ENCODE assay signal across 1 cellular context in the genomic region with DNA sequence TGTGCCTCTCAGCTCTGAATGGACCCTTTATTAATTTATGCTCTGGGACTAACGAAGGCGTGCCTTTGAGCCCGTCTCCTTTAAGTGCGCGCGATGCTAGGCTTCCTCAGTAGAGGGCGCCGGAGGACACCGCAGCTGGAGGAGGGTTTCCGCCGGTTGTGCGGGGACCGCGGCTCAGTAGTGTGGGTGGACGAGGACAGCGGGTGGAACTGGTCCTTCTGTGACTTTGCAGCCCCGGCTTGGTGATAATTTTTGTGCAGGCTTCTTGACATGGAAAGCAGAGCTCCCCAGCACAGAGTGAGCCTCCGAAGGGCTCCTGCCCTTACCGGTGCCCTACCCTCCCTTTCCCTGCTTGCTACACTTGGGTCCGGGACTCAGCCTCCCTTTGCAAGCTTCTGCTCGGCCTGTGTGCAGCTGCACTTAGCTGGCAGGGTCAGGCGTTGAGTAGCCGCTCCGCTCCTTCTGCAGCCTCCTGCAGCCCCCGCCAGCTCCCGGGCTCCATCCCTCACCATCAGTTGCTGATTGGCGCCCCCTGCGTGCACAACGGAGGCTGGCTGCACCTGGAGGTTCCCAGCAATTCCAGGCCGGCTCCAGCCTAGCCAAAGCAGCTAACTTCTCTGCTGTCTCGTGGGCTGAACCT.
TF ChIP-seq lines count a peak whose summit lies in the region.

No MANE protein-coding gene starts in this region.

TF ChIP-seq in HepG2, 621 proteins besides CTCF, POLR2A, EP300 and RAD21 (continued from another document):
- TF ChIP-seq ZNF317 (CRISPR knock-in tag; IDR thresholded peaks at IDR 0.05): no peak; the same call in 1 of the 2 replicates
- TF ChIP-seq SMC3 (IDR thresholded peaks at IDR 0.05; ENCODE audit: low read length): peak; percentile 11; the same call in 1 of the 2 replicates
- TF ChIP-seq, protein P1, sequence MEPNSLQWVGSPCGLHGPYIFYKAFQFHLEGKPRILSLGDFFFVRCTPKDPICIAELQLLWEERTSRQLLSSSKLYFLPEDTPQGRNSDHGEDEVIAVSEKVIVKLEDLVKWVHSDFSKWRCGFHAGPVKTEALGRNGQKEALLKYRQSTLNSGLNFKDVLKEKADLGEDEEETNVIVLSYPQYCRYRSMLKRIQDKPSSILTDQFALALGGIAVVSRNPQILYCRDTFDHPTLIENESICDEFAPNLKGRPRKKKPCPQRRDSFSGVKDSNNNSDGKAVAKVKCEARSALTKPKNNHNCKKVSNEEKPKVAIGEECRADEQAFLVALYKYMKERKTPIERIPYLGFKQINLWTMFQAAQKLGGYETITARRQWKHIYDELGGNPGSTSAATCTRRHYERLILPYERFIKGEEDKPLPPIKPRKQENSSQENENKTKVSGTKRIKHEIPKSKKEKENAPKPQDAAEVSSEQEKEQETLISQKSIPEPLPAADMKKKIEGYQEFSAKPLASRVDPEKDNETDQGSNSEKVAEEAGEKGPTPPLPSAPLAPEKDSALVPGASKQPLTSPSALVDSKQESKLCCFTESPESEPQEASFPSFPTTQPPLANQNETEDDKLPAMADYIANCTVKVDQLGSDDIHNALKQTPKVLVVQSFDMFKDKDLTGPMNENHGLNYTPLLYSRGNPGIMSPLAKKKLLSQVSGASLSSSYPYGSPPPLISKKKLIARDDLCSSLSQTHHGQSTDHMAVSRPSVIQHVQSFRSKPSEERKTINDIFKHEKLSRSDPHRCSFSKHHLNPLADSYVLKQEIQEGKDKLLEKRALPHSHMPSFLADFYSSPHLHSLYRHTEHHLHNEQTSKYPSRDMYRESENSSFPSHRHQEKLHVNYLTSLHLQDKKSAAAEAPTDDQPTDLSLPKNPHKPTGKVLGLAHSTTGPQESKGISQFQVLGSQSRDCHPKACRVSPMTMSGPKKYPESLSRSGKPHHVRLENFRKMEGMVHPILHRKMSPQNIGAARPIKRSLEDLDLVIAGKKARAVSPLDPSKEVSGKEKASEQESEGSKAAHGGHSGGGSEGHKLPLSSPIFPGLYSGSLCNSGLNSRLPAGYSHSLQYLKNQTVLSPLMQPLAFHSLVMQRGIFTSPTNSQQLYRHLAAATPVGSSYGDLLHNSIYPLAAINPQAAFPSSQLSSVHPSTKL (CRISPR knock-in tag; IDR thresholded peaks at IDR 0.05): no peak
- TF ChIP-seq HMGA1 (CRISPR knock-in tag; conservative IDR thresholded peaks at IDR 0.05): no peak
- TF ChIP-seq, protein P2, sequence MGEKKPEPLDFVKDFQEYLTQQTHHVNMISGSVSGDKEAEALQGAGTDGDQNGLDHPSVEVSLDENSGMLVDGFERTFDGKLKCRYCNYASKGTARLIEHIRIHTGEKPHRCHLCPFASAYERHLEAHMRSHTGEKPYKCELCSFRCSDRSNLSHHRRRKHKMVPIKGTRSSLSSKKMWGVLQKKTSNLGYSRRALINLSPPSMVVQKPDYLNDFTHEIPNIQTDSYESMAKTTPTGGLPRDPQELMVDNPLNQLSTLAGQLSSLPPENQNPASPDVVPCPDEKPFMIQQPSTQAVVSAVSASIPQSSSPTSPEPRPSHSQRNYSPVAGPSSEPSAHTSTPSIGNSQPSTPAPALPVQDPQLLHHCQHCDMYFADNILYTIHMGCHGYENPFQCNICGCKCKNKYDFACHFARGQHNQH (CRISPR knock-in tag; IDR thresholded peaks at IDR 0.05): no peak
- no peak for TF ChIP-seq ZSCAN21 (CRISPR knock-in tag; IDR thresholded peaks at IDR 0.05; ENCODE audit: borderline replicate concordance)
- 0 out of 2 replicates have a peak, but pooled peaks have one; percentile 25 for TF ChIP-seq ZNF225 (CRISPR knock-in tag; IDR thresholded peaks at IDR 0.05)
- peak; percentile 20; the same call in 1 of the 2 replicates for TF ChIP-seq NFKB2 (CRISPR knock-in tag; IDR thresholded peaks at IDR 0.05; ENCODE audit: borderline replicate concordance)
- TF ChIP-seq SRY (CRISPR knock-in tag; IDR thresholded peaks at IDR 0.05): 0 out of 2 replicates have a peak, but pooled peaks have one; percentile 59
- TF ChIP-seq, protein P3, sequence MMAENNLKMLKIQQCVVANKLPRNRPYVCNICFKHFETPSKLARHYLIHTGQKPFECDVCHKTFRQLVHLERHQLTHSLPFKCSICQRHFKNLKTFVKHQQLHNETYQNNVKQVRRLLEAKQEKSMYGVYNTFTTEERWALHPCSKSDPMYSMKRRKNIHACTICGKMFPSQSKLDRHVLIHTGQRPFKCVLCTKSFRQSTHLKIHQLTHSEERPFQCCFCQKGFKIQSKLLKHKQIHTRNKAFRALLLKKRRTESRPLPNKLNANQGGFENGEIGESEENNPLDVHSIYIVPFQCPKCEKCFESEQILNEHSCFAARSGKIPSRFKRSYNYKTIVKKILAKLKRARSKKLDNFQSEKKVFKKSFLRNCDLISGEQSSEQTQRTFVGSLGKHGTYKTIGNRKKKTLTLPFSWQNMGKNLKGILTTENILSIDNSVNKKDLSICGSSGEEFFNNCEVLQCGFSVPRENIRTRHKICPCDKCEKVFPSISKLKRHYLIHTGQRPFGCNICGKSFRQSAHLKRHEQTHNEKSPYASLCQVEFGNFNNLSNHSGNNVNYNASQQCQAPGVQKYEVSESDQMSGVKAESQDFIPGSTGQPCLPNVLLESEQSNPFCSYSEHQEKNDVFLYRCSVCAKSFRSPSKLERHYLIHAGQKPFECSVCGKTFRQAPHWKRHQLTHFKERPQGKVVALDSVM (CRISPR knock-in tag; IDR thresholded peaks at IDR 0.05): 0 out of 2 replicates have a peak, but pooled peaks have one; percentile 33
- peak; percentile 59; the same call in 1 of the 2 replicates for TF ChIP-seq GABPB1 (CRISPR knock-in tag; IDR thresholded peaks at IDR 0.05)
- TF ChIP-seq, protein P4, sequence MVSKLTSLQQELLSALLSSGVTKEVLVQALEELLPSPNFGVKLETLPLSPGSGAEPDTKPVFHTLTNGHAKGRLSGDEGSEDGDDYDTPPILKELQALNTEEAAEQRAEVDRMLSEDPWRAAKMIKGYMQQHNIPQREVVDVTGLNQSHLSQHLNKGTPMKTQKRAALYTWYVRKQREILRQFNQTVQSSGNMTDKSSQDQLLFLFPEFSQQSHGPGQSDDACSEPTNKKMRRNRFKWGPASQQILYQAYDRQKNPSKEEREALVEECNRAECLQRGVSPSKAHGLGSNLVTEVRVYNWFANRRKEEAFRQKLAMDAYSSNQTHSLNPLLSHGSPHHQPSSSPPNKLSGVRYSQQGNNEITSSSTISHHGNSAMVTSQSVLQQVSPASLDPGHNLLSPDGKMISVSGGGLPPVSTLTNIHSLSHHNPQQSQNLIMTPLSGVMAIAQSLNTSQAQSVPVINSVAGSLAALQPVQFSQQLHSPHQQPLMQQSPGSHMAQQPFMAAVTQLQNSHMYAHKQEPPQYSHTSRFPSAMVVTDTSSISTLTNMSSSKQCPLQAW (CRISPR knock-in tag; IDR thresholded peaks at IDR 0.05): peak; percentile 37; the same call in 1 of the 2 replicates
- TF ChIP-seq, protein P5, sequence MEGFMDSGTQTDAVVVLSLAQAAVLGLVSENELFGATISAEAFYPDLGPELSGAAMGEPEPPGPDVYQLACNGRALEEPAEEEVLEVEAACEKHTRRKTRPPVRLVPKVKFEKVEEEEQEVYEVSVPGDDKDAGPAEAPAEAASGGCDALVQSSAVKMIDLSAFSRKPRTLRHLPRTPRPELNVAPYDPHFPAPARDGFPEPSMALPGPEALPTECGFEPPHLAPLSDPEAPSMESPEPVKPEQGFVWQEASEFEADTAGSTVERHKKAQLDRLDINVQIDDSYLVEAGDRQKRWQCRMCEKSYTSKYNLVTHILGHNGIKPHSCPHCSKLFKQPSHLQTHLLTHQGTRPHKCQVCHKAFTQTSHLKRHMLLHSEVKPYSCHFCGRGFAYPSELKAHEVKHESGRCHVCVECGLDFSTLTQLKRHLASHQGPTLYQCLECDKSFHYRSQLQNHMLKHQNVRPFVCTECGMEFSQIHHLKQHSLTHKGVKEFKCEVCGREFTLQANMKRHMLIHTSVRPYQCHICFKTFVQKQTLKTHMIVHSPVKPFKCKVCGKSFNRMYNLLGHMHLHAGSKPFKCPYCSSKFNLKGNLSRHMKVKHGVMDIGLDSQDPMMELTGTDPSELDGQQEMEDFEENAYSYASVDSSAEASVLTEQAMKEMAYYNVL (CRISPR knock-in tag; IDR thresholded peaks at IDR 0.05; ENCODE audit: borderline replicate concordance): peak; percentile 32; the same call in 1 of the 2 replicates
- TF ChIP-seq ZBTB38 (CRISPR knock-in tag; IDR thresholded peaks at IDR 0.05): 0 out of 2 replicates have a peak, but pooled peaks have one; percentile 26
- no peak for TF ChIP-seq NONO (IDR thresholded peaks at IDR 0.05)
- 0 out of 2 replicates have a peak, but pooled peaks have one; percentile 35 for TF ChIP-seq NONO (CRISPR knock-in tag; conservative IDR thresholded peaks at IDR 0.05)
- TF ChIP-seq SALL1 (CRISPR knock-in tag; IDR thresholded peaks at IDR 0.05): peak; percentile 53; the same call in 1 of the 2 replicates
- TF ChIP-seq, protein P6, sequence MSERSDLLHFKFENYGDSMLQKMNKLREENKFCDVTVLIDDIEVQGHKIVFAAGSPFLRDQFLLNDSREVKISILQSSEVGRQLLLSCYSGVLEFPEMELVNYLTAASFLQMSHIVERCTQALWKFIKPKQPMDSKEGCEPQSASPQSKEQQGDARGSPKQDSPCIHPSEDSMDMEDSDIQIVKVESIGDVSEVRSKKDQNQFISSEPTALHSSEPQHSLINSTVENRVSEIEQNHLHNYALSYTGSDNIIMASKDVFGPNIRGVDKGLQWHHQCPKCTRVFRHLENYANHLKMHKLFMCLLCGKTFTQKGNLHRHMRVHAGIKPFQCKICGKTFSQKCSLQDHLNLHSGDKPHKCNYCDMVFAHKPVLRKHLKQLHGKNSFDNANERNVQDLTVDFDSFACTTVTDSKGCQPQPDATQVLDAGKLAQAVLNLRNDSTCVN (CRISPR knock-in tag; IDR thresholded peaks at IDR 0.05; ENCODE audit: borderline replicate concordance): 0 out of 2 replicates have a peak, but pooled peaks have one; percentile 14
- TF ChIP-seq, protein P7, sequence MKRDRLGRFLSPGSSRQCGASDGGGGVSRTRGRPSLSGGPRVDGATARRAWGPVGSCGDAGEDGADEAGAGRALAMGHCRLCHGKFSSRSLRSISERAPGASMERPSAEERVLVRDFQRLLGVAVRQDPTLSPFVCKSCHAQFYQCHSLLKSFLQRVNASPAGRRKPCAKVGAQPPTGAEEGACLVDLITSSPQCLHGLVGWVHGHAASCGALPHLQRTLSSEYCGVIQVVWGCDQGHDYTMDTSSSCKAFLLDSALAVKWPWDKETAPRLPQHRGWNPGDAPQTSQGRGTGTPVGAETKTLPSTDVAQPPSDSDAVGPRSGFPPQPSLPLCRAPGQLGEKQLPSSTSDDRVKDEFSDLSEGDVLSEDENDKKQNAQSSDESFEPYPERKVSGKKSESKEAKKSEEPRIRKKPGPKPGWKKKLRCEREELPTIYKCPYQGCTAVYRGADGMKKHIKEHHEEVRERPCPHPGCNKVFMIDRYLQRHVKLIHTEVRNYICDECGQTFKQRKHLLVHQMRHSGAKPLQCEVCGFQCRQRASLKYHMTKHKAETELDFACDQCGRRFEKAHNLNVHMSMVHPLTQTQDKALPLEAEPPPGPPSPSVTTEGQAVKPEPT (CRISPR knock-in tag; IDR thresholded peaks at IDR 0.05; ENCODE audit: low read depth): 0 out of 2 replicates have a peak, but pooled peaks have one; percentile 36
- 0 out of 2 replicates have a peak, but pooled peaks have one; percentile 7 for TF ChIP-seq ZNF768 (CRISPR knock-in tag; IDR thresholded peaks at IDR 0.05)
- no peak for TF ChIP-seq MAF1 (CRISPR knock-in tag; IDR thresholded peaks at IDR 0.05; ENCODE audit: borderline replicate concordance)
